In the genomic region with DNA sequence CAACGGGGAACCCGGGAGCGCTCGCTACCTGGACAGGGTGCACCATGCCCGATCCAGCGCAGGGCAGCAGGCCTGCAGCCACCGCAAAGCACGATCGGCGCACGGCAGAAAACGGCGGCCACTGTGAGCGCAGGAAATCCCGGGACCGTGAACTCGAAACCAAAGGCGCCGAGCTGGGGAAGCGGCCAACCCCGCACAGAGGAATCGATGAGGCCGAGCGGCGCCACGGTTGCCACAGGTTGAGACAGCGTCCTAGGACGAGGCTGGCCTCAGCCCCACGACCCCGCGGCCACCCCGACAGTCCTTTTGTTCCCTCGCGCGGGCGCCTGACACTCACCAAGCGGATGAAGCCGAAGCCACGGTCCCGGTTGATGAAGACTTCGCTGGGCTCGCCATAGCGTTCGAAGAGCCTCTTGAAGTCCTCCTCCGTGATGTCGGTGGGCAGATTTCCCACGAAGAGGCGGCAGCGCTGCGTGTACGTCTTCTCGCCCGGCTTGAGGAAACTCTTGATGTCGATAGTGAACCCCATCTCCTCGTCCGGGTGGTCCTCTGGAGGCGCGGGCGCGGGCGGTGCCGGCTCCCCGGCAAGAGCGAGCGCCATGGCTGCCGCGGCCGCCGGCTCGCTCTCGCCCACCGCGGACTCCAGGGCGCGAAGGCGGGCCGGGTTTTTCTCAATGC, we compare ENCODE assay signal across 8 cellular contexts. TPM values are rescaled to one million over a fixed set of nuclear protein-coding genes. Genes with fewer than 3 reads are reported as not detected.
A peak's percentile ranks its signal among the peaks of the same experiment; 100 is the strongest.
DNase-seq lines count a peak whose midpoint lies in the region; ATAC-seq lines count a peak whose summit lies in the region.

No MANE protein-coding gene starts in this region.

- peak overlapping the region; percentile 94 for H3K27ac ChIP-seq in cingulate gyrus (ENCODE audit: low read depth, low read length)

- peak; percentile 49 for DNase-seq in ELF-1 (ENCODE audit: low read depth, low spot score)
- peak; percentile 21 for DNase-seq in M059J (ENCODE audit: low read depth)
- DNase-seq in activated CD4-positive, alpha-beta T cell treated with anti-CD3 and anti-CD28 coated beads for 48 hours: peak; percentile 71
- peak; percentile 77 for DNase-seq in left lobe of liver (ENCODE audit: low spot score)
- DNase-seq in stimulated activated CD4-positive, alpha-beta T cell treated with anti-CD3 and anti-CD28 coated beads, Interleukin-2, amount 100 ng/mL, for 24 hours: peak; percentile 63 to 66
- no peak for DNase-seq in NCI-H1048 (lab: John Stamatoyannopoulos, UW)

- ATAC-seq in GM21825 (IDR thresholded peaks at IDR 0.05; ENCODE audit: unreplicated experiment) (peak; percentile 45), left lobe of liver (peak; percentile 74)

RNA-seq across cellular contexts. Expression of gene PSPC1, which starts 0.6 kb away (rescaled TPM):
- 43.3 and 45.1 TPM in 2 replicates for total RNA-seq in M059J (2014; rRNA removed; shearing (Covaris generic))
- total RNA-seq in left lobe of liver: 11.2 TPM
